22 cellular contexts compared by ENCODE assay signal in the genomic region with DNA sequence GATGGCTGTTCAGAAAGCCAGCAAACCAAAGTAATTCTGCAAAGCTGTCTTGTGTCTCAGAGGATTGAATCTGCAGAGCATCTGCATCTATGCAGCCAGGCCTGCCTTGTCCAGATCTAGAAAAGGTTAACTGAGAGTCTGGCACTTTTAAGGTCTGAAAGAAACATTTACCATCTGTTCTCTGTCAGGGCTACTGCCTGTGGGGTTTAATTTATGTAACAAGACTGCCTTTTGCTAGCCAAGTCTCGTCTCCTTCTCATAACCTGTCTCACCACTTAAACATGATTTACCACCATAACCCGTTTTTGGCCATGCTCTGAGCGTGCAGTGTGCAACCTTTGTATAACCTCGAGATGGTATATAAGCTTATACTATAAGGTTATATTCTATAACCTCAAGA.
"Had no signal": no experiment of that assay in that cellular context is flagged by ENCODE, and none has a peak within 500 bp of the region (broad histone marks: within the 10 kb centered on the region; RNA-seq: fewer than 3 reads in every experiment).

No MANE protein-coding gene starts in this region.

- H3K27me3 Mint-ChIP-seq: dendritic cell treated with granulocyte-macrophage colony-stimulating factor and Interleukin-4, amounts not matched to agents 40 ng/mL and 50 ng/mL, for 4 days; progenitor cell of endocrine pancreas; stimulated activated naive CD8-positive, alpha-beta T cell treated with anti-CD3 and anti-CD28 coated beads, Interleukin-15, amount 100 ng/mL, for 72 hours had no signal

- H3K27ac Mint-ChIP-seq: dendritic cell treated with granulocyte-macrophage colony-stimulating factor and Interleukin-4, amounts not matched to agents 40 ng/mL and 50 ng/mL, for 4 days; natural killer cell; progenitor cell of endocrine pancreas; stimulated activated naive CD8-positive, alpha-beta T cell treated with anti-CD3 and anti-CD28 coated beads, Interleukin-15, amount 100 ng/mL, for 72 hours had no signal

- H3K36me3 Mint-ChIP-seq: natural killer cell had no signal

- DNase-seq: colonic mucosa; effector CD8-positive, alpha-beta T cell; foreskin keratinocyte; heart left ventricle; hippocampal formation; left colon; left ventricle myocardium superior; lower lobe of right lung; natural killer cell; pancreas; stimulated activated CD4-positive, alpha-beta T cell treated with anti-CD3 and anti-CD28 coated beads, Interleukin-12 subunit alpha, Interleukin-12 subunit beta, amount 100 ng/mL, for 4 hours; stimulated activated CD4-positive, alpha-beta T cell treated with anti-CD3 and anti-CD28 coated beads, Interleukin-1b, Interleukin-23, amount 100 ng/mL, for 48 hours; stimulated activated CD4-positive, alpha-beta T cell treated with anti-CD3 and anti-CD28 coated beads, Interleukin-4, amount 100 ng/mL, for 1 hour; stimulated activated CD8-positive, alpha-beta memory T cell treated with anti-CD3 and anti-CD28 coated beads, Interleukin-4, amount 100 ng/mL, for 48 hours; stimulated activated naive CD4-positive, alpha-beta T cell; stimulated activated naive CD8-positive, alpha-beta T cell treated with anti-CD3 and anti-CD28 coated beads, Interleukin-15, amount 100 ng/mL, for 72 hours; transverse colon had no signal

- H3K4me3 Mint-ChIP-seq: dendritic cell treated with granulocyte-macrophage colony-stimulating factor and Interleukin-4, amounts not matched to agents 40 ng/mL and 50 ng/mL, for 4 days; natural killer cell; neural crest cell; stimulated activated naive CD8-positive, alpha-beta T cell treated with anti-CD3 and anti-CD28 coated beads, Interleukin-15, amount 100 ng/mL, for 72 hours had no signal

- ATAC-seq: foreskin keratinocyte; gastroesophageal sphincter; heart left ventricle; left colon; left ventricle myocardium superior; lower lobe of right lung; natural killer cell; pancreas; sciatic nerve; stimulated activated naive CD8-positive, alpha-beta T cell treated with anti-CD3 and anti-CD28 coated beads, Interleukin-15, amount 100 ng/mL, for 72 hours had no signal

- H3K4me1 Mint-ChIP-seq: natural killer cell; neural crest cell; stimulated activated naive CD8-positive, alpha-beta T cell treated with anti-CD3 and anti-CD28 coated beads, Interleukin-15, amount 100 ng/mL, for 72 hours had no signal
